In genomic region chr22:43862074-43862881, GRCh38 we compare ENCODE assay signal across 8 cellular contexts.
DNase-seq lines count a peak whose midpoint lies in the region; ATAC-seq and TF ChIP-seq lines count a peak whose summit lies in the region.

A gene with protein sequence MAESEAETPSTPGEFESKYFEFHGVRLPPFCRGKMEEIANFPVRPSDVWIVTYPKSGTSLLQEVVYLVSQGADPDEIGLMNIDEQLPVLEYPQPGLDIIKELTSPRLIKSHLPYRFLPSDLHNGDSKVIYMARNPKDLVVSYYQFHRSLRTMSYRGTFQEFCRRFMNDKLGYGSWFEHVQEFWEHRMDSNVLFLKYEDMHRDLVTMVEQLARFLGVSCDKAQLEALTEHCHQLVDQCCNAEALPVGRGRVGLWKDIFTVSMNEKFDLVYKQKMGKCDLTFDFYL (minus strand): TSS chr22:43862513. CDS start chr22:43862382, 131 bp downstream.

- DNase-seq in NCI-H1417 (lab: John Stamatoyannopoulos, UW) = peak; percentile 63 to 79 (median 74)
- no peak for DNase-seq in NCI-H1417 treated with DMSO at 0.1 percent for 48 hours (lab: John Stamatoyannopoulos, UW)
- DNase-seq in NCI-H748 treated with DMSO at 0.1 percent for 48 hours (lab: John Stamatoyannopoulos, UW) = peak; percentile 61
- DNase-seq in fibroblast of pulmonary artery (ENCODE audit: low read depth) = peak; percentile 62
- DNase-seq in retina = peak; percentile 68
- DNase-seq in HPDE6-E6E7 (ENCODE audit: extremely low spot score) = no peak

- ATAC-seq in GM18907 (IDR thresholded peaks at IDR 0.05; ENCODE audit: unreplicated experiment) (no peak), GM21360 (IDR thresholded peaks at IDR 0.05; ENCODE audit: unreplicated experiment) (no peak)

- peak within 1 kb of the TSS; percentile 57 for H3K4me3 ChIP-seq in fibroblast of pulmonary artery (replicated peaks; ENCODE audit: low read depth, low read length)

- TF ChIP-seq CTCF in fibroblast of pulmonary artery (IDR thresholded peaks at IDR 0.05; ENCODE audit: low read length, missing control alignments) = no peak

Comparison
In these comparisons a context has a peak if more than half of its experiments do, and no peak if none do; other contexts are left out.
1. DNase-seq: peak in NCI-H1417 (3 of 3), NCI-H748 treated with DMSO at 0.1 percent for 48 hours (single experiment), fibroblast of pulmonary artery (single experiment) and retina (single experiment); none in NCI-H1417 treated with DMSO at 0.1 percent for 48 hours (single experiment) and HPDE6-E6E7 (single experiment).